ENCODE assay signal across 26 cellular contexts in genomic region chr2:111668274-111668616, GRCh38.
"Had no signal": no experiment of that assay in that cellular context is flagged by ENCODE, and none has a peak within 500 bp of the region (broad histone marks: within the 10 kb centered on the region; RNA-seq: fewer than 3 reads in every experiment).

No MANE protein-coding gene starts in this region.

- H3K4me3 Mint-ChIP-seq: activated CD8-positive, alpha-beta T cell treated with anti-CD3 and anti-CD28 coated beads for 36 hours; activated naive CD4-positive, alpha-beta T cell treated with anti-CD3 and anti-CD28 coated beads, Interleukin-2, amount 50 U/mL, for 24 hours; activated naive CD8-positive, alpha-beta T cell treated with anti-CD3 and anti-CD28 coated beads, Interleukin-2, amount 50 U/mL, for 24 hours; activated T-cell treated with anti-CD3 and anti-CD28 coated beads, Interleukin-2, amount 50 U/mL, for 4 hours; activated T-helper 17 cell treated with anti-CD3 and anti-CD28 coated beads, Interleukin-2, amount 50 U/mL, for 72 hours; immature natural killer cell; mesothelial cell of epicardium; naive thymus-derived CD4-positive, alpha-beta T cell; stimulated activated effector memory CD8-positive, alpha-beta T cell treated with anti-CD3 and anti-CD28 coated beads, Interleukin-12 subunit alpha, Interleukin-12 subunit beta, amount 100 ng/mL, for 72 hours; stimulated activated naive CD8-positive, alpha-beta T cell treated with anti-CD3 and anti-CD28 coated beads, Interleukin-15, amount 100 ng/mL, for 72 hours; WTC11 had no signal

- H3K36me3 Mint-ChIP-seq: activated naive CD4-positive, alpha-beta T cell treated with anti-CD3 and anti-CD28 coated beads, Interleukin-2, amount 50 U/mL, for 24 hours; immature natural killer cell; stimulated activated effector memory CD8-positive, alpha-beta T cell treated with anti-CD3 and anti-CD28 coated beads, Interleukin-12 subunit alpha, Interleukin-12 subunit beta, amount 100 ng/mL, for 72 hours had no signal

- H3K9me3 ChIP-seq: breast epithelium, pancreas, prostate gland, upper lobe of right lung had no signal

- H3K27ac ChIP-seq: breast epithelium, pancreas, prostate gland, skin epidermis, upper lobe of right lung had no signal

- H3K27ac Mint-ChIP-seq: activated CD8-positive, alpha-beta T cell treated with anti-CD3 and anti-CD28 coated beads for 36 hours; activated naive CD4-positive, alpha-beta T cell treated with anti-CD3 and anti-CD28 coated beads, Interleukin-2, amount 50 U/mL, for 24 hours; activated naive CD8-positive, alpha-beta T cell treated with anti-CD3 and anti-CD28 coated beads, Interleukin-2, amount 50 U/mL, for 24 hours; activated T-helper 17 cell treated with anti-CD3 and anti-CD28 coated beads, Interleukin-2, amount 50 U/mL, for 72 hours; mesothelial cell of epicardium; naive thymus-derived CD4-positive, alpha-beta T cell; stimulated activated effector memory CD8-positive, alpha-beta T cell treated with anti-CD3 and anti-CD28 coated beads, Interleukin-12 subunit alpha, Interleukin-12 subunit beta, amount 100 ng/mL, for 72 hours; stimulated activated naive CD8-positive, alpha-beta T cell treated with anti-CD3 and anti-CD28 coated beads, Interleukin-15, amount 100 ng/mL, for 72 hours; WTC11 had no signal

- H3K36me3 ChIP-seq: breast epithelium, pancreas, prostate gland, upper lobe of right lung had no signal

- H3K4me1 ChIP-seq: breast epithelium, pancreas, prostate gland had no signal

- H3K4me3 ChIP-seq: breast epithelium, lung, pancreas, prostate gland, skin epidermis, upper lobe of right lung had no signal

- DNase-seq: activated CD4-positive, alpha-beta T cell treated with anti-CD3 and anti-CD28 coated beads, Interleukin-2, amount 50 U/mL, for 1 hour; activated CD8-positive, alpha-beta T cell treated with anti-CD3 and anti-CD28 coated beads for 36 hours; activated naive CD8-positive, alpha-beta T cell treated with anti-CD3 and anti-CD28 coated beads, Interleukin-2, amount 50 U/mL, for 24 hours; activated T-cell treated with anti-CD3 and anti-CD28 coated beads, Interleukin-2, amount 50 U/mL, for 4 hours; amygdala; central memory CD4-positive, alpha-beta T cell; effector memory CD4-positive, alpha-beta T cell; hypothalamus; immature natural killer cell; retina; stimulated activated CD4-positive, alpha-beta T cell treated with anti-CD3 and anti-CD28 coated beads, Interleukin-12 subunit alpha, Interleukin-12 subunit beta, amount 100 ng/mL, for 4 hours; stimulated activated CD4-positive, alpha-beta T cell treated with anti-CD3 and anti-CD28 coated beads, Interleukin-4, amount 100 ng/mL, for 24 hours; stimulated activated naive CD8-positive, alpha-beta T cell treated with anti-CD3 and anti-CD28 coated beads, Interleukin-15, amount 100 ng/mL, for 72 hours; substantia nigra; upper lobe of right lung had no signal

- ATAC-seq: activated CD8-positive, alpha-beta T cell treated with anti-CD3 and anti-CD28 coated beads for 36 hours; activated naive CD8-positive, alpha-beta T cell treated with anti-CD3 and anti-CD28 coated beads, Interleukin-2, amount 50 U/mL, for 24 hours; stimulated activated naive CD8-positive, alpha-beta T cell treated with anti-CD3 and anti-CD28 coated beads, Interleukin-15, amount 100 ng/mL, for 72 hours had no signal

- H3K4me1 Mint-ChIP-seq: activated naive CD4-positive, alpha-beta T cell treated with anti-CD3 and anti-CD28 coated beads, Interleukin-2, amount 50 U/mL, for 24 hours; immature natural killer cell; WTC11 had no signal

- H3K27me3 ChIP-seq: breast epithelium, pancreas, upper lobe of right lung had no signal

- H3K9me3 Mint-ChIP-seq: activated CD8-positive, alpha-beta T cell treated with anti-CD3 and anti-CD28 coated beads for 36 hours; activated naive CD4-positive, alpha-beta T cell treated with anti-CD3 and anti-CD28 coated beads, Interleukin-2, amount 50 U/mL, for 24 hours; activated naive CD8-positive, alpha-beta T cell treated with anti-CD3 and anti-CD28 coated beads, Interleukin-2, amount 50 U/mL, for 24 hours; activated T-cell treated with anti-CD3 and anti-CD28 coated beads, Interleukin-2, amount 50 U/mL, for 4 hours; activated T-helper 17 cell treated with anti-CD3 and anti-CD28 coated beads, Interleukin-2, amount 50 U/mL, for 72 hours; immature natural killer cell; stimulated activated effector memory CD8-positive, alpha-beta T cell treated with anti-CD3 and anti-CD28 coated beads, Interleukin-12 subunit alpha, Interleukin-12 subunit beta, amount 100 ng/mL, for 72 hours; stimulated activated naive CD8-positive, alpha-beta T cell treated with anti-CD3 and anti-CD28 coated beads, Interleukin-15, amount 100 ng/mL, for 72 hours had no signal

- H3K27me3 Mint-ChIP-seq: activated CD8-positive, alpha-beta T cell treated with anti-CD3 and anti-CD28 coated beads for 36 hours; activated naive CD4-positive, alpha-beta T cell treated with anti-CD3 and anti-CD28 coated beads, Interleukin-2, amount 50 U/mL, for 24 hours; stimulated activated naive CD8-positive, alpha-beta T cell treated with anti-CD3 and anti-CD28 coated beads, Interleukin-15, amount 100 ng/mL, for 72 hours had no signal
